Comparison of ENCODE assay signal across 1 cellular context in the genomic region with DNA sequence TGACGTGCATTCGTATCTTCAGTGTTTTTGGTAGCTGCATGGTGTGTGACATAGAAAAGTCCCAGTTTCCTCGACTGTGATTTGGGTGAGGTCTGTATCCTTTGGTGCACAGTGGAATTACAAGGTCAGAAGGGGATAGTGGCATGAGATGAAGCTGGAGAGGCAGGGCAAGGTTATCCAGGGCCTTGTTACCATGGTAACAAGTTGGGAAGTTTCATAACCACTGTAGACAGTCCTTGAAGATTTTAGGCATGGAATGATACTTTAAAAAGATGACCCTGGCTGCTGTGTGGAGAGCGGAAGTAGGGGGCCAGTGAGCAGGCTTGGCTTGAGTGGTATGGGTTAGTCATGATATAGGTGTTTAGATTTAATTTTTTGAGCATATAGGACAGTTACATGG.
TF ChIP-seq lines count a peak whose summit lies in the region.

No MANE protein-coding gene starts in this region.

TF ChIP-seq in IMR-90, 13 proteins besides CTCF, POLR2A, EP300 and RAD21:
- TF ChIP-seq SMC3 (IDR thresholded peaks at IDR 0.05; ENCODE audit: low read depth, low read length) (no peak), MAZ (IDR thresholded peaks at IDR 0.05; ENCODE audit: borderline replicate concordance, low read depth, low read length) (no peak), FOS (IDR thresholded peaks at IDR 0.05; ENCODE audit: low read depth, low read length) (no peak)
